In genomic region chr6:56495654-56496053, GRCh38 we compare ENCODE assay signal across 21 cellular contexts.
"Had no signal": no experiment of that assay in that cellular context is flagged by ENCODE, and none has a peak within 500 bp of the region (broad histone marks: within the 10 kb centered on the region; RNA-seq: fewer than 3 reads in every experiment).

No MANE protein-coding gene starts in this region.

- ATAC-seq: left ventricle myocardium superior; lower lobe of right lung; mucosa of descending colon; natural killer cell treated with Interleukin-12 subunit alpha and Interleukin-12 subunit beta and Interleukin-15 and Interleukin-18, amount 100 ng/mL, for 72 hours; pancreas; sciatic nerve; stimulated activated naive B cell treated with anti-CD40 and anti-IgM and Interleukin-4, amounts not matched to agents 10 μg/mL and 1 μg/mL and 100 μg/mL, for 72 hours; upper lobe of right lung had no signal

- H3K27ac ChIP-seq: coronary artery, esophagus squamous epithelium, lower lobe of right lung, neutrophil, pancreas, thoracic aorta, tibial nerve, upper lobe of right lung had no signal

- H3K27me3 ChIP-seq: esophagus squamous epithelium, neutrophil, pancreas, tibial nerve, upper lobe of right lung had no signal

- H3K4me3 ChIP-seq: coronary artery, esophagus squamous epithelium, lower lobe of right lung, mucosa of descending colon, pancreas, thoracic aorta, tibial nerve, upper lobe of right lung had no signal

- FAIRE-seq: endothelial cell of umbilical vein had no signal

- H3K4me1 ChIP-seq: lower lobe of right lung, pancreas, upper lobe of right lung had no signal

- H3K9me3 ChIP-seq: esophagus squamous epithelium, lower lobe of right lung, mucosa of descending colon, neutrophil, pancreas, thoracic aorta, tibial nerve, upper lobe of right lung had no signal

- H3K36me3 ChIP-seq: neutrophil had no signal

- DNase-seq: dermis blood vessel endothelial cell; effector memory CD4-positive, alpha-beta T cell; esophagus squamous epithelium; foreskin melanocyte; hypothalamus; immature natural killer cell; islet precursor cell; left ventricle myocardium superior; lower lobe of right lung; mucosa of descending colon; naive B cell; pancreas; stimulated activated naive B cell treated with anti-CD40 and anti-IgM and Interleukin-4, amounts not matched to agents 10 μg/mL and 1 μg/mL and 100 μg/mL, for 72 hours; upper lobe of right lung had no signal
